ENCODE assay signal across 17 cellular contexts in the genomic region with DNA sequence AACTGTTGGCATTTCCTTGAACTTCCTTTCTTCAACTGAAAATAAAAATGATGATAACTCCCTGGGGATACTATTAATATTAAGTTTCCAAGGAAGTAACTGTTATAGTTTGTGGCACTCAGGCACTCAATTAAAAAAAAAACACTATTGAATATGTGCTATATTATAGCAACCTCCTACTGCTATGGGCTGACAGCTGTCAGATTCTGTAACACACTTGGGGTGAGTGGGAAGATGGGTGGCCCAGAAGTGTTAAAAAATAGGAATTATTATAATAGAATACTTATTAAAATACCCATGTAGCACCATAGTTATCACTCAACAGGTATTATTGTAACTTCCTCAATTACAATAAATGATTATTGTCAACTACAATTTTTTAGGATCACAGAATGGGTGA.
DNase-seq lines count a peak whose midpoint lies in the region; ATAC-seq and TF ChIP-seq lines count a peak whose summit lies in the region.
"Had no signal": no experiment of that assay in that cellular context is flagged by ENCODE, and none has a peak within 500 bp of the region (broad histone marks: within the 10 kb centered on the region; RNA-seq: fewer than 3 reads in every experiment).

No MANE protein-coding gene starts in this region.

- no peak overlapping the region for H3K27ac ChIP-seq in body of pancreas
- H3K27ac ChIP-seq: 22Rv1, A549, C4-2B had no signal

- DNase-seq in activated naive CD4-positive, alpha-beta T cell treated with Interleukin-2 at 50 U/mL for 16 hours = no peak
- DNase-seq in chondrocyte (ENCODE audit: low spot score) (no peak), putamen (ENCODE audit: low spot score) (peak; percentile 55), HPDE6-E6E7 (ENCODE audit: extremely low spot score) (no peak), body of pancreas (no peak)
- DNase-seq: AML-193; Caco-2; Calu3; CD4-positive, alpha-beta T cell; CD8-positive, alpha-beta T cell; DMS79 treated with DMSO at 0.1 percent for 48 hours; GF-D8 had no signal

- H3K9me3 Mint-ChIP-seq in activated naive CD4-positive, alpha-beta T cell treated with anti-CD3 and anti-CD28 coated beads, Interleukin-2, amount 50 U/mL, for 24 hours = no peaks in the 10 kb centered on the region
- H3K9me3 Mint-ChIP-seq in chondrocyte (ENCODE audit: low read depth) = no peaks in the 10 kb centered on the region
- H3K9me3 Mint-ChIP-seq: CD4-positive, alpha-beta T cell; CD8-positive, alpha-beta T cell had no signal

- H3K27me3 Mint-ChIP-seq in activated naive CD4-positive, alpha-beta T cell treated with anti-CD3 and anti-CD28 coated beads, Interleukin-2, amount 50 U/mL, for 24 hours = peaks cover 13% of the 10 kb centered on the region
- no peaks in the 10 kb centered on the region for H3K27me3 Mint-ChIP-seq in chondrocyte (ENCODE audit: low read depth)

- peaks cover 8% of the 10 kb centered on the region for H3K4me1 Mint-ChIP-seq in activated naive CD4-positive, alpha-beta T cell treated with anti-CD3 and anti-CD28 coated beads, Interleukin-2, amount 50 U/mL, for 24 hours
- H3K4me1 Mint-ChIP-seq in chondrocyte (ENCODE audit: low read depth) = peaks cover 22% of the 10 kb centered on the region
- H3K4me1 Mint-ChIP-seq: B cell had no signal

- ATAC-seq in body of pancreas = no peak
- ATAC-seq: A549; CD8-positive, alpha-beta T cell had no signal

- intact Hi-C loops in body of pancreas (cut with DNase I) = no loop called here

- H3K36me3 ChIP-seq in body of pancreas (replicated peaks in 1 of 2; ENCODE audit: insufficient read depth in 1 of 2, low read depth in 2 of 2) = no peaks in the 10 kb centered on the region

- H3K27ac Mint-ChIP-seq in activated naive CD4-positive, alpha-beta T cell treated with anti-CD3 and anti-CD28 coated beads, Interleukin-2, amount 50 U/mL, for 24 hours = peak overlapping the region; percentile 30
- peak overlapping the region; percentile 4 for H3K27ac Mint-ChIP-seq in chondrocyte (ENCODE audit: unreplicated experiment)
- H3K27ac Mint-ChIP-seq: B cell; CD4-positive, alpha-beta T cell; CD8-positive, alpha-beta T cell had no signal

- TF ChIP-seq CTCF in chondrocyte (IDR thresholded peaks at IDR 0.05) (no peak), body of pancreas (IDR thresholded peaks at IDR 0.05) (no peak)

- H3K36me3 Mint-ChIP-seq in activated naive CD4-positive, alpha-beta T cell treated with anti-CD3 and anti-CD28 coated beads, Interleukin-2, amount 50 U/mL, for 24 hours = no peaks in the 10 kb centered on the region
- H3K36me3 Mint-ChIP-seq in chondrocyte (ENCODE audit: low read depth) = no peaks in the 10 kb centered on the region
- H3K36me3 Mint-ChIP-seq: CD8-positive, alpha-beta T cell had no signal

- H3K4me1 ChIP-seq in body of pancreas = no peaks in the 10 kb centered on the region
- H3K4me1 ChIP-seq: A549, Caco-2 had no signal

- no peak overlapping the region for H3K4me3 ChIP-seq in body of pancreas
- H3K4me3 ChIP-seq: A549 had no signal

- no peaks in the 10 kb centered on the region for H3K27me3 ChIP-seq in body of pancreas

- no peak overlapping the region for H3K4me3 Mint-ChIP-seq in activated naive CD4-positive, alpha-beta T cell treated with anti-CD3 and anti-CD28 coated beads, Interleukin-2, amount 50 U/mL, for 24 hours
- H3K4me3 Mint-ChIP-seq in chondrocyte (ENCODE audit: unreplicated experiment) = no peak overlapping the region
- H3K4me3 Mint-ChIP-seq: B cell; CD4-positive, alpha-beta T cell; CD8-positive, alpha-beta T cell had no signal

- H3K9me3 ChIP-seq in body of pancreas = no peaks in the 10 kb centered on the region
- H3K9me3 ChIP-seq: A549, Caco-2 had no signal

- TF ChIP-seq POLR2A in body of pancreas (IDR thresholded peaks at IDR 0.05) = no peak
